In the genomic region with DNA sequence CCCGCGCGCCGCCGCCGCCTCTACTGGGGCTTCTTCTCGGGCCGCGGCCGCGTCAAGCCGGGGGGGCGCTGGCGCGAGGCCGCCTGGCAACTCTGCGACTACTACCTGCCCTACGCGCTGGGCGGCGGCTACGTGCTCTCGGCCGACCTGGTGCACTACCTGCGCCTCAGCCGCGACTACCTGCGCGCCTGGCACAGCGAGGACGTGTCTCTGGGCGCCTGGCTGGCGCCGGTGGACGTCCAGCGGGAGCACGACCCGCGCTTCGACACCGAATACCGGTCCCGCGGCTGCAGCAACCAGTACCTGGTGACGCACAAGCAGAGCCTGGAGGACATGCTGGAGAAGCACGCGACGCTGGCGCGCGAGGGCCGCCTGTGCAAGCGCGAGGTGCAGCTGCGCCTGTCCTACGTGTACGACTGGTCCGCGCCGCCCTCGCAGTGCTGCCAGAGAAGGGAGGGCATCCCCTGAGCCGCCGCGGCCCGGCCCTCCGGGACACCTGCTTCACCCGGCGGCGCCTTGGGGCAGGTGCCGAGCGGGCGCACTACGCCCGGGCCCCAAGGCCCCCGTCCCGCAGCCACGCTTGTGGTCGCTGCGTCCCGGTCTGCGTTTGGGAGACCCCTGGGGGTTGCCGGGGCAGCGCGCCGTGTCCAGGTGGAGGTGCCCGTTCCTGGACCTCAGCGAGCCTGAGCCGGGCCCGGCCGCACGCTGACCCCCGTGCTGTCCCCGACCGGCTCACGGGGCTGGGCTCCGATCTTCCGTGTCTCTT, we compare ENCODE assay signal across 9 cellular contexts. TPM values are rescaled to one million over a fixed set of nuclear protein-coding genes. Genes with fewer than 3 reads are reported as not detected.
DNase-seq lines count a peak whose midpoint lies in the region; ATAC-seq and TF ChIP-seq lines count a peak whose summit lies in the region.
"Had no signal": no experiment of that assay in that cellular context is flagged by ENCODE, and none has a peak within 500 bp of the region (broad histone marks: within the 10 kb centered on the region; RNA-seq: fewer than 3 reads in every experiment).

No MANE protein-coding gene starts in this region.

- no peaks in the 10 kb centered on the region for H3K9me3 Mint-ChIP-seq in activated naive CD4-positive, alpha-beta T cell treated with anti-CD3 and anti-CD28 coated beads, Interleukin-2, amount 50 U/mL, for 24 hours
- H3K9me3 Mint-ChIP-seq in activated naive CD8-positive, alpha-beta T cell (ENCODE audit: low read depth), result no peaks in the 10 kb centered on the region

- peaks cover 36% of the 10 kb centered on the region for H3K36me3 ChIP-seq in mesodermal cell (ENCODE audit: control insufficient read depth, insufficient read depth, low read length)
- peaks cover 0 to 4% (median 0%) of the 10 kb centered on the region in 4 donors for H3K36me3 ChIP-seq in transverse colon

- H3K27ac ChIP-seq in mesodermal cell (ENCODE audit: low read depth, low read length, severe bottlenecking) (no peak overlapping the region), transverse colon (peak overlapping the region in 1 of 4 donors; percentile 9)

- H3K27ac Mint-ChIP-seq in activated naive CD4-positive, alpha-beta T cell treated with anti-CD3 and anti-CD28 coated beads, Interleukin-2, amount 50 U/mL, for 24 hours, result peak overlapping the region; percentile 94
- peak overlapping the region; percentile 95 for H3K27ac Mint-ChIP-seq in activated naive CD8-positive, alpha-beta T cell

- peaks cover 19% of the 10 kb centered on the region for H3K27me3 ChIP-seq in transverse colon

- DNase-seq in activated naive CD4-positive, alpha-beta T cell treated with Interleukin-2 at 50 U/mL for 16 hours, result no peak
- DNase-seq in transverse colon (no peak), NCI-H1092 treated with DMSO at 0.1 percent for 48 hours (lab: John Stamatoyannopoulos, UW) (no peak), cortex of kidney (lab: John Stamatoyannopoulos, UW) (no peak)
- DNase-seq: Kasumi-1 had no signal

- in situ Hi-C loops in transverse colon (cut with MboI; ENCODE audit: low pct_ligation_motif_present in 1 of 4, low pct_unique_long_range_greater_than_20kb in 1 of 4, low sequenced_read_pairs in 3 of 4), result no loop called here

- WGBS in mesodermal cell (ENCODE audit: insufficient coverage in 2 of 2), 2 experiments, result 96 to 97% methylated on average over 88 to 97 of the region's 97 CpGs
- WGBS in transverse colon (ENCODE audit: low coverage in 1 of 2), 2 donors, result 88 to 100% methylated on average over 5 to 95 of the region's 97 CpGs

- no peaks in the 10 kb centered on the region for H3K27me3 Mint-ChIP-seq in activated naive CD4-positive, alpha-beta T cell treated with anti-CD3 and anti-CD28 coated beads, Interleukin-2, amount 50 U/mL, for 24 hours
- H3K27me3 Mint-ChIP-seq in activated naive CD8-positive, alpha-beta T cell, result no peaks in the 10 kb centered on the region

- H3K4me1 Mint-ChIP-seq in activated naive CD4-positive, alpha-beta T cell treated with anti-CD3 and anti-CD28 coated beads, Interleukin-2, amount 50 U/mL, for 24 hours, result peaks cover 30% of the 10 kb centered on the region
- peaks cover 30% of the 10 kb centered on the region for H3K4me1 Mint-ChIP-seq in activated naive CD8-positive, alpha-beta T cell (ENCODE audit: low read depth)

- peak overlapping the region; percentile 16 for H3K4me3 ChIP-seq in mesodermal cell (ENCODE audit: extremely low read depth, insufficient read depth, low read length, poor library complexity, severe bottlenecking)
- H3K4me3 ChIP-seq in transverse colon, result peak overlapping the region in 3 of 4 donors; percentile 24 to 40 (median 32)

- peaks cover 17% of the 10 kb centered on the region for H3K4me1 ChIP-seq in mesodermal cell (ENCODE audit: control insufficient read depth, insufficient read depth, low read length, poor library complexity, severe bottlenecking)
- peaks cover 22 to 46% (median 43%) of the 10 kb centered on the region in 4 donors for H3K4me1 ChIP-seq in transverse colon

- intact Hi-C loops in transverse colon (cut with DNase I; ENCODE audit: low total_unique reads), result no loop called here

- TF ChIP-seq POLR2A in transverse colon (IDR thresholded peaks at IDR 0.05), result no peak

- peaks cover 14% of the 10 kb centered on the region for H3K36me3 Mint-ChIP-seq in activated naive CD4-positive, alpha-beta T cell treated with anti-CD3 and anti-CD28 coated beads, Interleukin-2, amount 50 U/mL, for 24 hours
- H3K36me3 Mint-ChIP-seq in activated naive CD8-positive, alpha-beta T cell, result peaks cover 6% of the 10 kb centered on the region

- H3K9me3 ChIP-seq in mesodermal cell (ENCODE audit: control insufficient read depth, low read length), result no peaks in the 10 kb centered on the region
- no peaks in the 10 kb centered on the region for H3K9me3 ChIP-seq in transverse colon

- no peak for TF ChIP-seq EP300 in transverse colon (IDR thresholded peaks at IDR 0.05; ENCODE audit: low read depth)

- peak overlapping the region; percentile 91 for H3K4me3 Mint-ChIP-seq in activated naive CD4-positive, alpha-beta T cell treated with anti-CD3 and anti-CD28 coated beads, Interleukin-2, amount 50 U/mL, for 24 hours
- peak overlapping the region; percentile 90 for H3K4me3 Mint-ChIP-seq in activated naive CD8-positive, alpha-beta T cell

- ATAC-seq in GM19467 (IDR thresholded peaks at IDR 0.05; ENCODE audit: unreplicated experiment), result no peak

- TF ChIP-seq CTCF in transverse colon (IDR thresholded peaks at IDR 0.05), result no peak

RNA-seq across cellular contexts. Expression of a gene that starts 0.9 kb away (rescaled TPM):
- 20.8 TPM for polyA plus RNA-seq in mesodermal cell (2013, experiment 1 of 2)
- polyA plus RNA-seq in mesodermal cell (2013, experiment 2 of 2), result 14.9 TPM
- total RNA-seq in transverse colon, result 10 to 100 TPM in 3 of 4 donors, 1 to 10 TPM in 1; 8.5 to 24.9 (median 12.2) TPM

RNA-seq across cellular contexts. Expression of a gene that starts 1.2 kb away (rescaled TPM):
- polyA plus RNA-seq in mesodermal cell (2013, experiment 1 of 2), result 123 TPM
- polyA plus RNA-seq in mesodermal cell (2013, experiment 2 of 2), result 109 TPM
- total RNA-seq in transverse colon, result 100 to 1,000 TPM; 153 to 267 (median 226) TPM

RNA-seq across cellular contexts. Expression of a gene that starts 13.5 kb away (rescaled TPM):
- 7.7 TPM for polyA plus RNA-seq in mesodermal cell (2013, experiment 1 of 2)
- polyA plus RNA-seq in mesodermal cell (2013, experiment 2 of 2), result 5.0 TPM
- 10 to 100 TPM in 3 of 4 donors, not detected in 1; 11.9 to 52.8 (median 15.7) TPM for total RNA-seq in transverse colon

RNA-seq across cellular contexts. Expression of a gene that starts 19.0 kb away (rescaled TPM):
- polyA plus RNA-seq in mesodermal cell (2013, experiment 1 of 2), result not detected
- 0.30 TPM for polyA plus RNA-seq in mesodermal cell (2013, experiment 2 of 2)
- total RNA-seq in transverse colon, result 1 to 10 TPM in 1 of 4 donors, under 1 TPM in 1, not detected in 2; 0.55 to 4.8 TPM

RNA-seq across cellular contexts. Expression of a gene that starts 26.6 kb away (rescaled TPM):
- not detected for polyA plus RNA-seq in mesodermal cell (2013, experiment 1 of 2)
- not detected for polyA plus RNA-seq in mesodermal cell (2013, experiment 2 of 2)
- 1 to 10 TPM in 2 of 4 donors, not detected in 2; 3.3 to 7.9 TPM for total RNA-seq in transverse colon
